ENCODE assay signal across 17 cellular contexts in the genomic region with DNA sequence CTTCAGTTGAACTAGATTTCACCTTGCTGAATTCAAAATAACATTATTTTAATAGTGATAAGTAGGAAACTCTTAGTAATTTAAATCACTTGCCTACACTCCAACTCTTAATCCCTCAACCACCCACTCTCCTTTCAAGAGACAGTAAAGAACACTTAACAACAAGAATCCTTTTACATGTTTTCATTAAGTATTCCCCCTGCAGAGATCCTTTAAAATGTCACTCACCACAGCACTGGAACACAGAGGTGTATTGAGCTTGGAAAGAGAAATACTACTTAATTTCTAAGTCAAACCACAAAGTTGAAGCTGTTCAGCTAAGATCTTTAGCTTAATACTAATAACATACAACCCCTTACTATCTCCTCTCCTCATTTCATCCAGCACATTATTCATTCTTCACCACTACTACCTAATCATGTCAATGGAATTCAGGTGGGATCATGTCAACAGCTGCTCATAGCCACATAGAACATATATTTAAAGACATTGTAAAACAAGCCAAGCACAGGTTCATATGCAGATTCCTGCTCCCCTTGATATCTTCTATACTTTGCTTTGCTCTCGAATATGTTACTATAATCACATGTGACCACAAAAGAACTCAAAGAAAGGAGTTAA. TPM values are rescaled to one million over a fixed set of nuclear protein-coding genes. Genes with fewer than 3 reads are reported as not detected.
DNase-seq lines count a peak whose midpoint lies in the region; ATAC-seq, FAIRE-seq and TF ChIP-seq lines count a peak whose summit lies in the region.
"Had no signal": no experiment of that assay in that cellular context is flagged by ENCODE, and none has a peak within 500 bp of the region (broad histone marks: within the 10 kb centered on the region; RNA-seq: fewer than 3 reads in every experiment).

No MANE protein-coding gene starts in this region.

- no peaks in the 10 kb centered on the region for H3K9me1 ChIP-seq in keratinocyte (ENCODE audit: control insufficient read depth, extremely low read depth, insufficient read depth, low read length)

- TF ChIP-seq CTCF in RWPE2 (IDR thresholded peaks at IDR 0.05; ENCODE audit: poor library complexity, severe bottlenecking) = no peak
- TF ChIP-seq CTCF in keratinocyte (optimal IDR thresholded peaks at IDR 0.05 in 1 of 3, IDR thresholded peaks at IDR 0.05 in 1 of 3, conservative IDR thresholded peaks at IDR 0.05 in 1 of 3; ENCODE audit: extremely low read depth in 1 of 3, insufficient read depth in 2 of 3, low read length in 3 of 3) = no peak

- no peaks in the 10 kb centered on the region for H3K79me2 ChIP-seq in keratinocyte (ENCODE audit: control insufficient read depth, insufficient read depth, low read length)

- no peaks in the 10 kb centered on the region for H3K36me3 ChIP-seq in RWPE2 (ENCODE audit: low read depth)
- no peaks in the 10 kb centered on the region for H3K36me3 ChIP-seq in keratinocyte (ENCODE audit: control insufficient read depth in 2 of 2, extremely low read depth in 1 of 2, insufficient read depth in 2 of 2, low read length in 2 of 2)

- H3K27ac ChIP-seq in RWPE2 (ENCODE audit: poor library complexity, severe bottlenecking) = no peak overlapping the region
- no peak overlapping the region for H3K27ac ChIP-seq in keratinocyte (ENCODE audit: control insufficient read depth, insufficient read depth, low read length)
- H3K27ac ChIP-seq: C4-2B had no signal

- peak; percentile 56; the same call in 2 of the 3 replicates for ATAC-seq in RWPE2 (ENCODE audit: low read depth)
- ATAC-seq in HG03159 (IDR thresholded peaks at IDR 0.05; ENCODE audit: unreplicated experiment) = no peak

- H3K9ac ChIP-seq in keratinocyte (ENCODE audit: control insufficient read depth, extremely low read depth, insufficient read depth, low read length) = no peak overlapping the region

- peak; percentile 16 for FAIRE-seq in HTR-8/SVneo (lab: Jason Lieb, UNC)
- peak; percentile 36 for FAIRE-seq in keratinocyte (lab: Jason Lieb, UNC)
- FAIRE-seq: A204.1 had no signal

- H3K4me1 ChIP-seq in RWPE2 (ENCODE audit: insufficient read depth, poor library complexity, severe bottlenecking) (no peaks in the 10 kb centered on the region), keratinocyte (ENCODE audit: control insufficient read depth, extremely low read depth, insufficient read depth, low read length) (peaks cover 4% of the 10 kb centered on the region)

- H3K4me2 ChIP-seq in keratinocyte (ENCODE audit: control insufficient read depth, extremely low read depth, insufficient read depth, low read depth, low read length) = no peak overlapping the region

- DNase-seq in DMS79 (lab: John Stamatoyannopoulos, UW) (peak; percentile 26), HTR-8/SVneo (ENCODE audit: insufficient read length, low spot score) (no peak), RWPE2 (ENCODE audit: low spot score) (no peak), keratinocyte (ENCODE audit: low read depth, low spot score) (no peak), HuH-7.5 (ENCODE audit: low spot score) (no peak), RKO (ENCODE audit: low spot score) (no peak), NCI-H2171 treated with DMSO at 0.1 percent for 48 hours (lab: John Stamatoyannopoulos, UW) (no peak)
- DNase-seq: GF-D8, GOT3, NCI-H1436, NCI-H2081, NCI-H345, NCI-H748 treated with DMSO at 0.1 percent for 48 hours, Right ventricle myocardium superior had no signal

- dilution Hi-C loops in keratinocyte (cut with MboI; ENCODE audit: extremely low pct_ligation_motif_present, low sequenced_read_pairs) = no loop called here

- no peaks in the 10 kb centered on the region for H4K20me1 ChIP-seq in keratinocyte (ENCODE audit: control insufficient read depth, extremely low read depth, insufficient read depth, low read length)

- H3K9me3 ChIP-seq in RWPE2 (ENCODE audit: severe bottlenecking) = no peaks in the 10 kb centered on the region
- H3K9me3 ChIP-seq in keratinocyte (ENCODE audit: control insufficient read depth, low read depth, low read length) = no peaks in the 10 kb centered on the region

- no peaks in the 10 kb centered on the region for H3K27me3 ChIP-seq in RWPE2 (ENCODE audit: insufficient read depth, poor library complexity, severe bottlenecking)
- H3K27me3 ChIP-seq in keratinocyte (ENCODE audit: control insufficient read depth, extremely low read depth, insufficient read depth, low read length) = no peaks in the 10 kb centered on the region

- H3K4me3 ChIP-seq in RWPE2 (ENCODE audit: severe bottlenecking) = no peak overlapping the region
- no peak overlapping the region for H3K4me3 ChIP-seq in keratinocyte (ENCODE audit: control insufficient read depth in 2 of 3, extremely low read depth in 1 of 3, insufficient read depth in 2 of 3, low read depth in 1 of 3, low read length in 3 of 3)

- H2AFZ ChIP-seq in keratinocyte (ENCODE audit: control insufficient read depth, low read length) = no peak overlapping the region

RNA-seq across cellular contexts. Expression of a gene that starts 40.5 kb away (rescaled TPM):
- 0.07 to 0.17 TPM (median 0.16 TPM) in 3 replicates for polyA plus RNA-seq in keratinocyte
- polyA plus RNA-seq in keratinocyte (2011; ENCODE audit: low read depth) = 0.07 TPM
- polyA plus RNA-seq in keratinocyte (2011; cell fraction: cytosol; rRNA removed) = 0.03 and 0.05 TPM in 2 replicates
- polyA plus RNA-seq in keratinocyte (2011; cell fraction: nucleus; rRNA removed) = 0.66 and 0.67 TPM in 2 replicates
- 0.03 and 0.06 TPM in 2 replicates for polyA plus RNA-seq in keratinocyte (2012; ENCODE audit: low replicate concordance)
- polyA minus RNA-seq in keratinocyte = 0.51 to 0.53 TPM in 2 of 3 replicates, not detected in the other
- polyA minus RNA-seq in keratinocyte (2011; cell fraction: cytosol; rRNA and poly(A)+ RNA removed) = not detected
- 0.74 and 1.4 TPM in 2 replicates for polyA minus RNA-seq in keratinocyte (2011; cell fraction: nucleus; rRNA and poly(A)+ RNA removed)
